8 cellular contexts compared by ENCODE assay signal in the genomic region with DNA sequence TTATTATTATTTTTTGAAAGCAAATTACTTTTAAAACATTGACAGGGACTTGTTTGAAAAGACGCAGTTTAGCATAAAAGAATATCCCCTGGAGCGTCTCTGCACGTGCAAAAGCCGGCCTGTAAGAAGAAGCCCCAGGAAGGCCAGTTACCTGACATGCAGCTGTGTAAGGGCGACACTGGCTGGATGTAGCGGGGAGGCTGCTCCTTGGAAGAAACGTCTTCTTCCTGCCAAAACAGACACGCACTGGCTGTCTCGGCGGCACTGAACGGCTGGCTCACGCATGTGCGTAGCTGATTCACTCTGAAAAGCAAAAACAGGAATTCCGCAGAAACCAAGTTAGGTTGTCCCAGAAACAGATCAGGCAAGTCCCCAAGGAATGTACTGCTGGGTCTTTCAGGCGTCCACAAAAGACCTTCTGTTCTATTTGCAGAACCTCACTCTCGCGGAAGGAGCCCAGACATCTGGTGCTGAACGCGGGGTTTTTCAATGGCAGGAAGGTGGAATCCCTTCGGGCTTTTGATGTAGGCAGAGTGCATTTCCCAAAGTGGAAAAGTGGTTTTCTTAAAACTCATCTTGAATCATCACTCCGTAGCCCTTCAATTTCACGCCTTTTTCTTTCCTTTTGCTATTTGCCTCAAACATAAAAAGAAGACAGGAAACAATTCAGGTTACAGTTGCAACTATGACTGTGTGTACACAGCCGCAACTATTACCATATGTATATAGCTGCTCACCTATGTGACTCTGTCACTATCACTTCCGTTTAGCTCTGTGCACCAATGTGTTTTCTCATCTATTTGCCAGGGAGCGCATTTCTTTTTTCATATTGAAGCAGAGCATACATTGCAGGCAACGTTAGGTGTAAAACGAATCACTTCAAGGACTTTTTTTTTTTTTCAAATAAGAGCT. TPM values are rescaled to one million over a fixed set of nuclear protein-coding genes. Genes with fewer than 3 reads are reported as not detected.
DNase-seq lines count a peak whose midpoint lies in the region; ATAC-seq and TF ChIP-seq lines count a peak whose summit lies in the region.

No MANE protein-coding gene starts in this region.

- H3K4me1 ChIP-seq in heart right ventricle (peaks cover 0 to 45% (median 0%) of the 10 kb centered on the region in 9 donors), hepatocyte (ENCODE audit: insufficient read depth) (peaks cover 9% of the 10 kb centered on the region)

- H3K9me2 ChIP-seq in hepatocyte (replicated peaks; ENCODE audit: insufficient read depth): no peaks in the 10 kb centered on the region

- no peaks in the 10 kb centered on the region for H3K36me3 ChIP-seq in heart right ventricle
- no peaks in the 10 kb centered on the region for H3K36me3 ChIP-seq in hepatocyte (replicated peaks; ENCODE audit: insufficient read depth, low read depth)

- peak overlapping the region; percentile 9 for H2AFZ ChIP-seq in hepatocyte

- no peaks in the 10 kb centered on the region for H3K9me3 Mint-ChIP-seq in activated naive CD4-positive, alpha-beta T cell treated with anti-CD3 and anti-CD28 coated beads, Interleukin-2, amount 50 U/mL, for 72 hours

- H3K4me2 ChIP-seq in hepatocyte: peak overlapping the region; percentile 27

- H4K20me1 ChIP-seq in hepatocyte (ENCODE audit: insufficient read depth, poor library complexity, severe bottlenecking): no peaks in the 10 kb centered on the region

- H3K27ac Mint-ChIP-seq in activated naive CD4-positive, alpha-beta T cell treated with anti-CD3 and anti-CD28 coated beads, Interleukin-2, amount 50 U/mL, for 72 hours: peak overlapping the region in 1 of 2 donors; percentile 50

- H3K27me3 ChIP-seq in heart right ventricle (peaks cover 0 to 4% (median 0%) of the 10 kb centered on the region in 7 donors), hepatocyte (no peaks in the 10 kb centered on the region)

- H3K36me3 Mint-ChIP-seq in activated naive CD4-positive, alpha-beta T cell treated with anti-CD3 and anti-CD28 coated beads, Interleukin-2, amount 50 U/mL, for 72 hours: no peaks in the 10 kb centered on the region

- DNase-seq in heart right ventricle (peak; percentile 9 to 12), Right ventricle myocardium inferior (ENCODE audit: missing footprints) (no peak), hepatocyte (ENCODE audit: low spot score) (no peak), HuH-7.5 (ENCODE audit: low spot score) (no peak)
- DNase-seq in activated naive CD4-positive, alpha-beta T cell treated with anti-CD3 and anti-CD28 coated beads, Interleukin-2, amount 50 U/mL, for 72 hours (ENCODE audit: low spot score in 2 of 2): peak; percentile 2 to 55
- peak; percentile 5 for DNase-seq in stimulated activated naive CD8-positive, alpha-beta T cell treated with anti-CD3 and anti-CD28 coated beads, Interleukin-15, Interleukin-2, amounts not matched to agents 100 U/mL and 50 U/mL, for 24 hours

- TF ChIP-seq CTCF in heart right ventricle (IDR thresholded peaks at IDR 0.05) (peak in 1 of 9 donors; percentile 22), hepatocyte (IDR thresholded peaks at IDR 0.05; ENCODE audit: poor library complexity) (no peak)

- peak in 3 of 8 donors; percentile 14 to 52 (median 36) for ATAC-seq in heart right ventricle
- ATAC-seq in Right ventricle myocardium inferior: no peak
- peak; percentile 95 for ATAC-seq in activated naive CD4-positive, alpha-beta T cell treated with anti-CD3 and anti-CD28 coated beads, Interleukin-2, amount 50 U/mL, for 72 hours
- ATAC-seq in stimulated activated naive CD8-positive, alpha-beta T cell treated with anti-CD3 and anti-CD28 coated beads, Interleukin-15, Interleukin-2, amounts not matched to agents 100 U/mL and 50 U/mL, for 24 hours: peak; percentile 89
- no peak for ATAC-seq in GM21515 (IDR thresholded peaks at IDR 0.05; ENCODE audit: unreplicated experiment)
- no peak for ATAC-seq in HG03108 (IDR thresholded peaks at IDR 0.05; ENCODE audit: unreplicated experiment)

- H3K4me3 ChIP-seq in heart right ventricle: peak overlapping the region in 5 of 10 donors; percentile 18 to 35 (median 23)
- no peak overlapping the region for H3K4me3 ChIP-seq in hepatocyte

- no peaks in the 10 kb centered on the region for H3K79me2 ChIP-seq in hepatocyte

- H3K27ac ChIP-seq in heart right ventricle (no peak overlapping the region), hepatocyte (no peak overlapping the region)

- 38 to 52% methylated on average over 27 of the region's 27 CpGs for WGBS in heart right ventricle, 2 donors
- 83% methylated on average over 27 of the region's 27 CpGs for WGBS in hepatocyte (ENCODE audit: low lambda C conversion rate, missing lambda C conversion rate)

- intact Hi-C loops in heart right ventricle (cut with DNase I): no loop called here
- intact Hi-C loops in Right ventricle myocardium inferior (cut with DNase I): no loop called here

- H3K9me3 ChIP-seq in heart right ventricle: peaks cover 0 to 3% (median 0%) of the 10 kb centered on the region in 11 donors
- no peaks in the 10 kb centered on the region for H3K9me3 ChIP-seq in hepatocyte (ENCODE audit: low read depth)

RNA-seq across cellular contexts. Expression of a gene that starts 38.1 kb away (rescaled TPM):
- not detected for total RNA-seq in heart right ventricle
- polyA plus RNA-seq in heart right ventricle: not detected
- total RNA-seq in Right ventricle myocardium inferior: not detected
- total RNA-seq in activated naive CD4-positive, alpha-beta T cell treated with anti-CD3 and anti-CD28 coated beads, Interleukin-2, amount 50 U/mL, for 72 hours: not detected
- 0.08 TPM in 1 of 2 replicates, not detected in the other for total RNA-seq in hepatocyte
- polyA plus RNA-seq in hepatocyte: not detected in 2 replicates

RNA-seq across cellular contexts. Expression of a gene that starts 39.1 kb away (rescaled TPM):
- total RNA-seq in heart right ventricle (10 to 100 TPM in 4 of 10 donors, 1 to 10 TPM in 6; 4.6 to 19.0 (median 8.8) TPM), Right ventricle myocardium inferior (5.4 TPM), hepatocyte (32.9 and 34.2 TPM in 2 replicates)
- polyA plus RNA-seq in heart right ventricle (1 to 10 TPM; 4.2 to 5.8 TPM), hepatocyte (25.0 and 27.0 TPM in 2 replicates)
- total RNA-seq in activated naive CD4-positive, alpha-beta T cell treated with anti-CD3 and anti-CD28 coated beads, Interleukin-2, amount 50 U/mL, for 72 hours: 1 to 10 TPM; 1.2 to 1.7 TPM

Comparison
In these comparisons a context has a peak if more than half of its experiments do, and no peak if none do; other contexts are left out.
1. DNase-seq: peak in heart right ventricle (2 of 2), activated naive CD4-positive, alpha-beta T cell treated with anti-CD3 and anti-CD28 coated beads, Interleukin-2, amount 50 U/mL, for 72 hours (2 of 2) and stimulated activated naive CD8-positive, alpha-beta T cell treated with anti-CD3 and anti-CD28 coated beads, Interleukin-15, Interleukin-2, amounts not matched to agents 100 U/mL and 50 U/mL, for 24 hours (single experiment); none in Right ventricle myocardium inferior (single experiment), hepatocyte (single experiment) and HuH-7.5 (single experiment).
2. ATAC-seq: peak in activated naive CD4-positive, alpha-beta T cell treated with anti-CD3 and anti-CD28 coated beads, Interleukin-2, amount 50 U/mL, for 72 hours (2 of 2) and stimulated activated naive CD8-positive, alpha-beta T cell treated with anti-CD3 and anti-CD28 coated beads, Interleukin-15, Interleukin-2, amounts not matched to agents 100 U/mL and 50 U/mL, for 24 hours (single experiment); none in Right ventricle myocardium inferior (single experiment), GM21515 (single experiment) and HG03108 (single experiment).